In the genomic region with DNA sequence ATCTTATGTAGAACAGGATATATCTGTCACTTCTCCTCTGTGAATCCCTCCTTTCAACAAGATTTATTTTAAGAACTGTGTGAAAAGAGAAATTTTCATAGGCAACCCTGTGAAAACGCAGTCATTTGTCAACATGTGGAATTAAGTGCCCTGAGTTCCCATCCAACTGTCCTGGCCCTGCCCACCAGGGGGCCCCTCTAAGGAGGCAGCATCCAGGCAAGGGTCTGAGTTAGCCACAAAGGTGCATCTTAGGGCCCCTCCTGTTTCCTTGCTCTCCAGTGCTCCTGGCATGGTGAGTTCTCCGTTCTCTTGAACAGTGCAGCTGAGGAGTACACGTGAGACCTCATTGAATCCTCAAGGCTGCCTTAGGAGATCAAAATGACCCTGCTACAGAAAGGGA, we compare ENCODE assay signal across 14 cellular contexts.
"Had no signal": no experiment of that assay in that cellular context is flagged by ENCODE, and none has a peak within 500 bp of the region (broad histone marks: within the 10 kb centered on the region; RNA-seq: fewer than 3 reads in every experiment).

No MANE protein-coding gene starts in this region.

- H3K27ac ChIP-seq: adrenal gland, body of pancreas, esophagus muscularis mucosa had no signal

- H3K4me1 ChIP-seq: adrenal gland, body of pancreas, esophagus muscularis mucosa had no signal

- H3K9me3 ChIP-seq: adrenal gland had no signal

- DNase-seq: activated CD4-positive, alpha-beta T cell treated with anti-CD3 and anti-CD28 coated beads, Interleukin-2, amount 50 U/mL, for 4 hours; activated naive CD4-positive, alpha-beta T cell treated with anti-CD3 and anti-CD28 coated beads, Interleukin-2, amount 50 U/mL, for 16 hours; activated T-cell treated with anti-CD3 and anti-CD28 coated beads, Interleukin-2, amount 50 U/mL, for 1 hour; adrenal gland; body of pancreas; cerebellar nuclear complex; left cardiac atrium; stimulated activated CD4-positive, alpha-beta T cell treated with anti-CD3 and anti-CD28 coated beads, Interleukin-2, amount 100 ng/mL, for 48 hours had no signal

- H3K27ac Mint-ChIP-seq: dendritic cell treated with granulocyte-macrophage colony-stimulating factor and Interleukin-4, amounts not matched to agents 40 ng/mL and 50 ng/mL, for 4 days; natural killer cell treated with Interleukin-12 subunit alpha and Interleukin-12 subunit beta and Interleukin-15 and Interleukin-18, amount 100 ng/mL, for 72 hours; stimulated activated naive CD8-positive, alpha-beta T cell treated with anti-CD3 and anti-CD28 coated beads, Interleukin-15, Interleukin-2, amounts not matched to agents 100 ng/mL and 50 ng/mL, for 24 hours had no signal

- FAIRE-seq: urothelium cell line had no signal

- H3K27me3 ChIP-seq: adrenal gland, body of pancreas had no signal

- H3K36me3 Mint-ChIP-seq: natural killer cell treated with Interleukin-12 subunit alpha and Interleukin-12 subunit beta and Interleukin-15 and Interleukin-18, amount 100 ng/mL, for 72 hours had no signal

- H3K4me3 Mint-ChIP-seq: dendritic cell treated with granulocyte-macrophage colony-stimulating factor and Interleukin-4, amounts not matched to agents 40 ng/mL and 50 ng/mL, for 4 days; natural killer cell treated with Interleukin-12 subunit alpha and Interleukin-12 subunit beta and Interleukin-15 and Interleukin-18, amount 100 ng/mL, for 72 hours; stimulated activated naive CD8-positive, alpha-beta T cell treated with anti-CD3 and anti-CD28 coated beads, Interleukin-15, Interleukin-2, amounts not matched to agents 100 ng/mL and 50 ng/mL, for 24 hours had no signal

- ATAC-seq: activated CD4-positive, CD25-positive, alpha-beta regulatory T cell treated with anti-CD3 and anti-CD28 coated beads, Interleukin-2, amount 50 U/mL, for 24 hours; body of pancreas; left cardiac atrium; natural killer cell treated with Interleukin-12 subunit alpha and Interleukin-12 subunit beta and Interleukin-15 and Interleukin-18, amount 100 ng/mL, for 72 hours had no signal
